35 cellular contexts compared by ENCODE assay signal in genomic region chr7:4138866-4139265, GRCh38.
"Had no signal": no experiment of that assay in that cellular context is flagged by ENCODE, and none has a peak within 500 bp of the region (broad histone marks: within the 10 kb centered on the region; RNA-seq: fewer than 3 reads in every experiment).

No MANE protein-coding gene starts in this region.

- H3K27me3 Mint-ChIP-seq: activated naive CD8-positive, alpha-beta T cell treated with anti-CD3 and anti-CD28 coated beads, Interleukin-2, amount 10 ng/mL, durations not matched to agents 7 days and 5 days had no signal

- H3K27ac Mint-ChIP-seq: activated B cell treated with CpG ODN at 0.5 μM for 24 hours; activated CD4-positive, alpha-beta memory T cell treated with anti-CD3 and anti-CD28 coated beads for 36 hours; activated naive CD4-positive, alpha-beta T cell treated with anti-CD3 and anti-CD28 coated beads, Interleukin-2, amount 50 U/mL, for 24 hours; activated naive CD8-positive, alpha-beta T cell treated with anti-CD3 and anti-CD28 coated beads, Interleukin-2, amount 10 ng/mL, durations not matched to agents 7 days and 5 days had no signal

- H3K36me3 ChIP-seq: breast epithelium, MG63 had no signal

- H3K4me3 ChIP-seq: body of pancreas, breast epithelium, MG63 had no signal

- DNase-seq: activated B cell treated with CpG ODN at 0.5 μM for 24 hours; activated CD4-positive, alpha-beta memory T cell treated with anti-CD3 and anti-CD28 coated beads for 36 hours; activated CD4-positive, alpha-beta T cell treated with anti-CD3 and anti-CD28 coated beads for 4 hours; activated CD4-positive, alpha-beta T cell treated with anti-CD3 and anti-CD28 coated beads, Interleukin-2, amount 50 U/mL, for 1 hour; activated CD4-positive, CD25-positive, alpha-beta regulatory T cell treated with anti-CD3 and anti-CD28 coated beads, Interleukin-2, amount 50 U/mL, for 72 hours; activated CD8-positive, alpha-beta memory T cell treated with anti-CD3 and anti-CD28 coated beads, Interleukin-2, amount 50 U/mL, for 4 hours; activated gamma-delta T cell; activated naive CD4-positive, alpha-beta T cell treated with Interleukin-2 at 50 U/mL for 16 hours; activated naive CD8-positive, alpha-beta T cell treated with anti-CD3 and anti-CD28 coated beads, Interleukin-2, amount 10 ng/mL, durations not matched to agents 7 days and 5 days; activated T-cell treated with anti-CD3 and anti-CD28 coated beads for 4 hours; activated T-cell treated with anti-CD3 and anti-CD28 coated beads, Interleukin-2, amount 50 U/mL, for 4 hours; amygdala; body of pancreas; Kasumi-1; KG1; MG63; NCI-H1048; NCI-H1105 treated with DMSO at 0.1 percent for 48 hours; NCI-H1436; NCI-H1694; NCI-H1930; NCI-H2081 treated with DMSO at 0.1 percent for 48 hours; NCI-H345; NCI-H524 treated with DMSO at 0.1 percent for 48 hours; RPMI8226; SW 1271; T-helper 1 cell; T-helper 2 cell; T-helper 9 cell had no signal

- H3K9me3 Mint-ChIP-seq: activated B cell treated with CpG ODN at 0.5 μM for 24 hours; activated CD4-positive, alpha-beta memory T cell treated with anti-CD3 and anti-CD28 coated beads for 36 hours; activated naive CD4-positive, alpha-beta T cell treated with anti-CD3 and anti-CD28 coated beads, Interleukin-2, amount 50 U/mL, for 24 hours; activated naive CD8-positive, alpha-beta T cell treated with anti-CD3 and anti-CD28 coated beads, Interleukin-2, amount 10 ng/mL, durations not matched to agents 7 days and 5 days; activated T-cell treated with anti-CD3 and anti-CD28 coated beads, Interleukin-2, amount 50 U/mL, for 4 hours had no signal

- H3K4me1 ChIP-seq: breast epithelium had no signal

- H3K4me1 Mint-ChIP-seq: activated B cell treated with CpG ODN at 0.5 μM for 24 hours; activated naive CD4-positive, alpha-beta T cell treated with anti-CD3 and anti-CD28 coated beads, Interleukin-2, amount 50 U/mL, for 24 hours; activated naive CD8-positive, alpha-beta T cell treated with anti-CD3 and anti-CD28 coated beads, Interleukin-2, amount 10 ng/mL, durations not matched to agents 7 days and 5 days had no signal

- H3K9me3 ChIP-seq: body of pancreas, breast epithelium, MG63 had no signal

- H3K27me3 ChIP-seq: body of pancreas, breast epithelium, MG63 had no signal

- H3K4me3 Mint-ChIP-seq: activated B cell treated with CpG ODN at 0.5 μM for 24 hours; activated CD4-positive, alpha-beta memory T cell treated with anti-CD3 and anti-CD28 coated beads for 36 hours; activated naive CD4-positive, alpha-beta T cell treated with anti-CD3 and anti-CD28 coated beads, Interleukin-2, amount 50 U/mL, for 24 hours; activated naive CD8-positive, alpha-beta T cell treated with anti-CD3 and anti-CD28 coated beads, Interleukin-2, amount 10 ng/mL, durations not matched to agents 7 days and 5 days; activated T-cell treated with anti-CD3 and anti-CD28 coated beads, Interleukin-2, amount 50 U/mL, for 4 hours had no signal

- H3K36me3 Mint-ChIP-seq: activated CD4-positive, alpha-beta memory T cell treated with anti-CD3 and anti-CD28 coated beads for 36 hours; activated naive CD4-positive, alpha-beta T cell treated with anti-CD3 and anti-CD28 coated beads, Interleukin-2, amount 50 U/mL, for 24 hours; activated naive CD8-positive, alpha-beta T cell treated with anti-CD3 and anti-CD28 coated beads, Interleukin-2, amount 10 ng/mL, durations not matched to agents 7 days and 5 days had no signal

- H3K27ac ChIP-seq: body of pancreas, breast epithelium, VCaP had no signal

- ATAC-seq: activated T-cell treated with anti-CD3 and anti-CD28 coated beads, Interleukin-2, amount 50 U/mL, for 4 hours; body of pancreas; Panc1; Right ventricle myocardium inferior had no signal

- FAIRE-seq: astrocyte had no signal
